10 cellular contexts compared by ENCODE assay signal in genomic region chr10:23081891-23082290, GRCh38. TPM values are rescaled to one million over a fixed set of nuclear protein-coding genes. Genes with fewer than 3 reads are reported as not detected.
DNase-seq lines count a peak whose midpoint lies in the region; ATAC-seq, FAIRE-seq and TF ChIP-seq lines count a peak whose summit lies in the region.
"Had no signal": no experiment of that assay in that cellular context is flagged by ENCODE, and none has a peak within 500 bp of the region (broad histone marks: within the 10 kb centered on the region; RNA-seq: fewer than 3 reads in every experiment).

No MANE protein-coding gene starts in this region.

- H3K4me1 Mint-ChIP-seq in type B pancreatic cell (ENCODE audit: unreplicated experiment): peaks cover 11% of the 10 kb centered on the region

- H3K27me3 ChIP-seq in OCI-LY1 (ENCODE audit: insufficient read depth, low read length) (no peaks in the 10 kb centered on the region), endothelial cell of umbilical vein (ENCODE audit: control insufficient read depth in 2 of 2, insufficient read depth in 2 of 2, low read length in 2 of 2) (peaks cover 11 to 34% of the 10 kb centered on the region in 2 experiments)
- H3K27me3 ChIP-seq: BLaER1 treated with 17β-estradiol and CSF1 and Interleukin-3, amounts not matched to agents 10 nM and 100 nM had no signal

- CTCF ChIA-PET in endothelial cell of umbilical vein (lab: Charles Lee): interaction anchor here (1.6 kb wide), 1 partner anchor 13 kb away, joined by 7 read pairs; the partner anchor contains the start of gene MSRB2

- no peak overlapping the region for H3K4me3 ChIP-seq in OCI-LY1 (ENCODE audit: low read depth, low read length, poor library complexity, severe bottlenecking)
- no peak overlapping the region for H3K4me3 ChIP-seq in endothelial cell of umbilical vein (replicated peaks in 1 of 3; ENCODE audit: insufficient read depth in 1 of 3, low read depth in 1 of 3, low read length in 3 of 3)
- H3K4me3 ChIP-seq: BLaER1 treated with 17β-estradiol and CSF1 and Interleukin-3, amounts not matched to agents 10 nM and 100 nM had no signal

- H3K9me3 ChIP-seq in OCI-LY1 (ENCODE audit: low read length) (no peaks in the 10 kb centered on the region), endothelial cell of umbilical vein (replicated peaks; ENCODE audit: control insufficient read depth, insufficient read depth, low read length) (no peaks in the 10 kb centered on the region)

- no peak overlapping the region for H3K4me3 Mint-ChIP-seq in type B pancreatic cell

- H2AFZ ChIP-seq in OCI-LY1 (ENCODE audit: low read length): no peak overlapping the region
- no peak overlapping the region for H2AFZ ChIP-seq in endothelial cell of umbilical vein (ENCODE audit: low read depth, low read length)

- H3K27me3 Mint-ChIP-seq in type B pancreatic cell: peaks cover 7% of the 10 kb centered on the region

- H3K9me1 ChIP-seq in endothelial cell of umbilical vein (replicated peaks; ENCODE audit: control insufficient read depth, extremely low read depth, insufficient read depth, low read length): no peaks in the 10 kb centered on the region

- peak; percentile 32; the same call in 1 of the 2 replicates for TF ChIP-seq CTCF in OCI-LY1 (IDR thresholded peaks at IDR 0.05; ENCODE audit: low read length)
- TF ChIP-seq CTCF in endothelial cell of umbilical vein (IDR thresholded peaks at IDR 0.05; ENCODE audit: extremely low read depth in 1 of 2, insufficient read depth in 1 of 2, low read depth in 1 of 2, low read length in 2 of 2): peak in 1 of 2 donors; percentile 20
- peak; percentile 42 for TF ChIP-seq CTCF in type B pancreatic cell (conservative IDR thresholded peaks at IDR 0.05)

- no peaks in the 10 kb centered on the region for H3K79me2 ChIP-seq in OCI-LY1 (ENCODE audit: insufficient read depth, low read length)
- H3K79me2 ChIP-seq in endothelial cell of umbilical vein (ENCODE audit: control insufficient read depth, insufficient read depth, low read length): no peaks in the 10 kb centered on the region

- H3K9me3 Mint-ChIP-seq in type B pancreatic cell: no peaks in the 10 kb centered on the region

- no peaks in the 10 kb centered on the region for H3K36me3 Mint-ChIP-seq in type B pancreatic cell

- no peak overlapping the region for H3K27ac ChIP-seq in OCI-LY1 (ENCODE audit: low read depth, low read length, poor library complexity, severe bottlenecking)
- H3K27ac ChIP-seq in endothelial cell of umbilical vein (ENCODE audit: insufficient read depth, low read depth, low read length): no peak overlapping the region
- H3K27ac ChIP-seq: BLaER1 treated with 17β-estradiol and CSF1 and Interleukin-3, amounts not matched to agents 10 nM and 100 nM had no signal

- DNase-seq in SIG-M5 treated with dmso at 0.1 percent for 504 hours (lab: John Stamatoyannopoulos, UW; ENCODE audit: unreplicated experiment) (peak; percentile 22), SIG-M5 (lab: John Stamatoyannopoulos, UW) (no peak), endothelial cell of umbilical vein (ENCODE audit: low read depth, low spot score) (peak; percentile 7), type B pancreatic cell (ENCODE audit: extremely low spot score, unreplicated experiment) (no peak)
- no peak for DNase-seq in central memory CD4-positive, alpha-beta T cell
- DNase-seq: activated T-cell treated with anti-CD3 and anti-CD28 coated beads for 4 hours had no signal

- no peak for TF ChIP-seq POLR2A in endothelial cell of umbilical vein (IDR thresholded peaks at IDR 0.05; ENCODE audit: low read depth, low read length)

- FAIRE-seq in endothelial cell of umbilical vein (lab: Jason Lieb, UNC): no peak

- BruUV-seq in endothelial cell of umbilical vein (replicated peaks; lab: Mats Ljungman, UMichigan): no TSS peak

- H3K9me2 ChIP-seq in OCI-LY1 (ENCODE audit: low read depth, low read length): no peaks in the 10 kb centered on the region

- H4K20me1 ChIP-seq in OCI-LY1 (ENCODE audit: insufficient read depth, low read length) (no peaks in the 10 kb centered on the region), endothelial cell of umbilical vein (replicated peaks; ENCODE audit: control insufficient read depth, extremely low read depth, insufficient read depth, low read length) (no peaks in the 10 kb centered on the region)
- H4K20me1 ChIP-seq: BLaER1 treated with 17β-estradiol and CSF1 and Interleukin-3, amounts not matched to agents 10 nM and 100 nM had no signal

- intact Hi-C loops in endothelial cell of umbilical vein (cut with micrococcal nuclease): loop anchor here (2.0 kb wide), 1 partner anchor 211 kb away; no protein-coding TSS in a partner anchor

- H3K4me2 ChIP-seq in OCI-LY1 (ENCODE audit: low read length): no peak overlapping the region
- no peak overlapping the region for H3K4me2 ChIP-seq in endothelial cell of umbilical vein (ENCODE audit: insufficient read depth, low read length)
- H3K4me2 ChIP-seq: BLaER1 treated with 17β-estradiol and CSF1 and Interleukin-3, amounts not matched to agents 10 nM and 100 nM had no signal

- dilution Hi-C loops in endothelial cell of umbilical vein (cut with MboI; ENCODE audit: extremely low pct_ligation_motif_present, low sequenced_read_pairs): no loop called here

- H3K36me3 ChIP-seq in OCI-LY1 (ENCODE audit: insufficient read depth, low read length) (no peaks in the 10 kb centered on the region), endothelial cell of umbilical vein (ENCODE audit: control insufficient read depth in 2 of 2, extremely low read depth in 1 of 2, insufficient read depth in 2 of 2, low read length in 2 of 2) (no peaks in the 10 kb centered on the region)
- H3K36me3 ChIP-seq: BLaER1 treated with 17β-estradiol and CSF1 and Interleukin-3, amounts not matched to agents 10 nM and 100 nM had no signal

- no peak for ATAC-seq in HG03135 (IDR thresholded peaks at IDR 0.05; ENCODE audit: unreplicated experiment)
- ATAC-seq in GM18870 (IDR thresholded peaks at IDR 0.05; ENCODE audit: unreplicated experiment): no peak

- H3F3A ChIP-seq in OCI-LY1 (ENCODE audit: insufficient read depth, low read length): no peaks in the 10 kb centered on the region

- POLR2A ChIA-PET in endothelial cell of umbilical vein (lab: Charles Lee): no interaction called here

- H3K9ac ChIP-seq in OCI-LY1 (ENCODE audit: low read length) (no peak overlapping the region), endothelial cell of umbilical vein (replicated peaks; ENCODE audit: extremely low read depth, insufficient read depth, low read length) (no peak overlapping the region)
- H3K9ac ChIP-seq: BLaER1 treated with 17β-estradiol and CSF1 and Interleukin-3, amounts not matched to agents 10 nM and 100 nM had no signal

- no peaks in the 10 kb centered on the region for H3K4me1 ChIP-seq in OCI-LY1 (ENCODE audit: insufficient read depth, low read length, severe bottlenecking)
- H3K4me1 ChIP-seq in endothelial cell of umbilical vein (ENCODE audit: control insufficient read depth, extremely low read depth, insufficient read depth, low read length): no peaks in the 10 kb centered on the region
- H3K4me1 ChIP-seq: BLaER1 treated with 17β-estradiol and CSF1 and Interleukin-3, amounts not matched to agents 10 nM and 100 nM had no signal

- H3K27ac Mint-ChIP-seq in type B pancreatic cell: no peak overlapping the region

TF ChIP-seq in endothelial cell of umbilical vein, 7 proteins besides CTCF, POLR2A, EP300 and RAD21:
- no peak for TF ChIP-seq GATA2 (IDR thresholded peaks at IDR 0.05; ENCODE audit: insufficient read depth, insufficient read length, low read depth, low read length)
- TF ChIP-seq EZH2 (IDR thresholded peaks at IDR 0.05; ENCODE audit: borderline replicate concordance, low read depth, low read length, severe bottlenecking): no peak
- no peak for TF ChIP-seq FOS (IDR thresholded peaks at IDR 0.05; ENCODE audit: borderline replicate concordance, insufficient read depth, low read length)
- TF ChIP-seq MYC (IDR thresholded peaks at IDR 0.05; ENCODE audit: low read depth, low read length): no peak
- TF ChIP-seq POLR2AphosphoS5 (IDR thresholded peaks at IDR 0.05; ENCODE audit: insufficient read depth, low read depth, low read length): no peak
- no peak for TF ChIP-seq JUN (IDR thresholded peaks at IDR 0.05; ENCODE audit: borderline replicate concordance, insufficient read depth, insufficient read length, low read depth)
- no peak for TF ChIP-seq MAX (IDR thresholded peaks at IDR 0.05; ENCODE audit: insufficient read depth, insufficient read length)

RNA-seq across cellular contexts. Expression of gene MSRB2, which starts 13.5 kb away (rescaled TPM):
- total RNA-seq in endothelial cell of umbilical vein: 16.2 and 19.4 TPM in 2 replicates
- polyA plus RNA-seq in endothelial cell of umbilical vein: 19.6 and 20.6 TPM in 2 replicates
- 21.3 and 22.9 TPM in 2 replicates for polyA plus RNA-seq in endothelial cell of umbilical vein (2011; cell fraction: cytosol; rRNA removed)
- 13.8 and 16.1 TPM in 2 replicates for polyA plus RNA-seq in endothelial cell of umbilical vein (2011; cell fraction: nucleus; rRNA removed)
- 20.5 and 24.7 TPM in 2 replicates for polyA plus RNA-seq in endothelial cell of umbilical vein (2012)
- 10.1 and 10.5 TPM in 2 replicates for polyA minus RNA-seq in endothelial cell of umbilical vein
- polyA minus RNA-seq in endothelial cell of umbilical vein (2011; cell fraction: cytosol; rRNA and poly(A)+ RNA removed): 4.1 TPM
- 2.2 and 3.2 TPM in 2 replicates for polyA minus RNA-seq in endothelial cell of umbilical vein (2011; cell fraction: nucleus; rRNA and poly(A)+ RNA removed)
- 22.6 and 26.6 TPM in 2 replicates for total RNA-seq in type B pancreatic cell (ENCODE audit: low replicate concordance)

Comparison
In these comparisons a context has a peak if more than half of its experiments do, and no peak if none do; other contexts are left out.
1. DNase-seq: peak in SIG-M5 treated with dmso at 0.1 percent for 504 hours (single experiment) and endothelial cell of umbilical vein (single experiment); none in SIG-M5 (single experiment), type B pancreatic cell (single experiment) and central memory CD4-positive, alpha-beta T cell (single experiment).